19 cellular contexts compared by ENCODE assay signal in genomic region chr22:19936513-19936912, GRCh38.
"Had no signal": no experiment of that assay in that cellular context is flagged by ENCODE, and none has a peak within 500 bp of the region (broad histone marks: within the 10 kb centered on the region; RNA-seq: fewer than 3 reads in every experiment).

No MANE protein-coding gene starts in this region.

- H3K27ac Mint-ChIP-seq: natural killer cell; stimulated activated effector memory CD8-positive, alpha-beta T cell treated with anti-CD3 and anti-CD28 coated beads, Interleukin-12 subunit alpha, Interleukin-12 subunit beta, amount 100 ng/mL, for 72 hours had no signal

- H3K4me3 Mint-ChIP-seq: natural killer cell; neural crest cell; stimulated activated effector memory CD8-positive, alpha-beta T cell treated with anti-CD3 and anti-CD28 coated beads, Interleukin-12 subunit alpha, Interleukin-12 subunit beta, amount 100 ng/mL, for 72 hours had no signal

- H3K9me3 ChIP-seq: pancreas, psoas muscle, right lobe of liver, tibial artery, upper lobe of left lung, vagina had no signal

- H3K4me3 ChIP-seq: hepatocyte, pancreas, psoas muscle, tibial artery, upper lobe of left lung, vagina had no signal

- ATAC-seq: left colon; natural killer cell; pancreas; psoas muscle; right lobe of liver; stimulated activated effector memory CD8-positive, alpha-beta T cell treated with anti-CD3 and anti-CD28 coated beads, Interleukin-12 subunit alpha, Interleukin-12 subunit beta, amount 100 ng/mL, for 72 hours; stimulated activated naive CD8-positive, alpha-beta T cell treated with anti-CD3 and anti-CD28 coated beads, Interleukin-15, Interleukin-2, amounts not matched to agents 100 U/mL and 50 U/mL, for 24 hours had no signal

- H3K27me3 ChIP-seq: hepatocyte, pancreas, right lobe of liver, tibial artery, upper lobe of left lung, vagina had no signal

- H3K36me3 ChIP-seq: pancreas, right lobe of liver, upper lobe of left lung, vagina had no signal

- H3K27ac ChIP-seq: hepatocyte, pancreas, psoas muscle, tibial artery, vagina had no signal

- H3K36me3 Mint-ChIP-seq: stimulated activated effector memory CD8-positive, alpha-beta T cell treated with anti-CD3 and anti-CD28 coated beads, Interleukin-12 subunit alpha, Interleukin-12 subunit beta, amount 100 ng/mL, for 72 hours had no signal

- DNase-seq: dermis blood vessel endothelial cell; foreskin melanocyte; head of caudate nucleus; kidney; left colon; natural killer cell; pancreas; psoas muscle; retina; stimulated activated CD4-positive, alpha-beta T cell treated with anti-CD3 and anti-CD28 coated beads, Interleukin-4, amount 100 ng/mL, for 1 hour; stimulated activated CD8-positive, alpha-beta memory T cell treated with anti-CD3 and anti-CD28 coated beads, Interleukin-4, amount 100 ng/mL, for 48 hours; stimulated activated naive CD8-positive, alpha-beta T cell treated with anti-CD3 and anti-CD28 coated beads, Interleukin-15, Interleukin-2, amounts not matched to agents 100 U/mL and 50 U/mL, for 24 hours; tibial artery; upper lobe of left lung had no signal
